9 cellular contexts compared by ENCODE assay signal in genomic region chr1:21647431-21648373, GRCh38. TPM values are rescaled to one million over a fixed set of nuclear protein-coding genes. Genes with fewer than 3 reads are reported as not detected.
DNase-seq lines count a peak whose midpoint lies in the region; ATAC-seq and TF ChIP-seq lines count a peak whose summit lies in the region.
"Had no signal": no experiment of that assay in that cellular context is flagged by ENCODE, and none has a peak within 500 bp of the region (broad histone marks: within the 10 kb centered on the region; RNA-seq: fewer than 3 reads in every experiment).

No MANE protein-coding gene starts in this region.

- peak; percentile 36 for ATAC-seq in left lung
- no peak for ATAC-seq in GM18870 (IDR thresholded peaks at IDR 0.05; ENCODE audit: unreplicated experiment)
- ATAC-seq in GM18861 (IDR thresholded peaks at IDR 0.05; ENCODE audit: unreplicated experiment) = no peak

- no peak for TF ChIP-seq CTCF in left lung (IDR thresholded peaks at IDR 0.05)

- H3K36me3 Mint-ChIP-seq in activated naive CD4-positive, alpha-beta T cell treated with anti-CD3 and anti-CD28 coated beads, Interleukin-2, amount 50 U/mL, for 24 hours = no peaks in the 10 kb centered on the region

- intact Hi-C loops in left lung (cut with DNase I) = no loop called here

- H3K4me3 ChIP-seq in Jurkat, Clone E6-1 (ENCODE audit: low read length) = peak overlapping the region; percentile 22; the same call in 1 of the 2 replicates
- H3K4me3 ChIP-seq in left lung = no peak overlapping the region

- H3K4me3 Mint-ChIP-seq in activated naive CD4-positive, alpha-beta T cell treated with anti-CD3 and anti-CD28 coated beads, Interleukin-2, amount 50 U/mL, for 24 hours = no peak overlapping the region

- peaks cover 0 to 12% of the 10 kb centered on the region in 2 donors for H3K4me1 ChIP-seq in left lung

- no peaks in the 10 kb centered on the region for H3K9me3 Mint-ChIP-seq in activated naive CD4-positive, alpha-beta T cell treated with anti-CD3 and anti-CD28 coated beads, Interleukin-2, amount 50 U/mL, for 24 hours

- peaks cover 14% of the 10 kb centered on the region for H3K4me1 Mint-ChIP-seq in activated naive CD4-positive, alpha-beta T cell treated with anti-CD3 and anti-CD28 coated beads, Interleukin-2, amount 50 U/mL, for 24 hours

- peak overlapping the region; percentile 51 for H3K27ac Mint-ChIP-seq in activated naive CD4-positive, alpha-beta T cell treated with anti-CD3 and anti-CD28 coated beads, Interleukin-2, amount 50 U/mL, for 24 hours

- peaks cover 4 to 82% of the 10 kb centered on the region in 2 donors for H3K27me3 ChIP-seq in left lung

- no peak overlapping the region for H3K27ac ChIP-seq in left lung
- H3K27ac ChIP-seq: parathyroid adenoma had no signal

- H3K9me3 ChIP-seq in left lung = no peaks in the 10 kb centered on the region

- DNase-seq in ELF-1 (ENCODE audit: low read depth, low spot score) (peak; percentile 93), left lung (no peak), NCI-H2029 (lab: John Stamatoyannopoulos, UW) (no peak)
- DNase-seq in Jurkat, Clone E6-1 (ENCODE audit: low read depth, low spot score) = no peak
- no peak for DNase-seq in activated CD4-positive, CD25-positive, alpha-beta regulatory T cell treated with anti-CD3 and anti-CD28 coated beads, Interleukin-2, amount 50 U/mL, for 72 hours

- no peaks in the 10 kb centered on the region for H3K36me3 ChIP-seq in left lung

- H3K27me3 Mint-ChIP-seq in activated naive CD4-positive, alpha-beta T cell treated with anti-CD3 and anti-CD28 coated beads, Interleukin-2, amount 50 U/mL, for 24 hours = peaks cover 14% of the 10 kb centered on the region

RNA-seq across cellular contexts. Expression of gene RAP1GAP, which starts 21.5 kb away (rescaled TPM):
- 14.9 TPM for polyA plus RNA-seq in Jurkat, Clone E6-1 (2012; ENCODE audit: insufficient read depth, insufficient read length)
- total RNA-seq in left lung = 10 to 100 TPM; 20.7 to 44.2 TPM
